15 cellular contexts compared by ENCODE assay signal in genomic region chr3:32743934-32744333, GRCh38. TPM values are rescaled to one million over a fixed set of nuclear protein-coding genes. Genes with fewer than 3 reads are reported as not detected.
DNase-seq lines count a peak whose midpoint lies in the region; ATAC-seq and TF ChIP-seq lines count a peak whose summit lies in the region.
"Had no signal": no experiment of that assay in that cellular context is flagged by ENCODE, and none has a peak within 500 bp of the region (broad histone marks: within the 10 kb centered on the region; RNA-seq: fewer than 3 reads in every experiment).

No MANE protein-coding gene starts in this region.

- H3K36me3 ChIP-seq in GM23248 (ENCODE audit: low read depth): no peaks in the 10 kb centered on the region; the same call in 1 of the 2 replicates
- no peaks in the 10 kb centered on the region for H3K36me3 ChIP-seq in colonic mucosa
- peaks cover 27 to 29% of the 10 kb centered on the region in 2 donors for H3K36me3 ChIP-seq in ascending aorta
- H3K36me3 ChIP-seq in CD8-positive, alpha-beta T cell (ENCODE audit: insufficient read depth, low read length): no peaks in the 10 kb centered on the region

- no peak for ATAC-seq in CD8-positive, alpha-beta T cell
- no peak for ATAC-seq in Right ventricle myocardium superior (ENCODE audit: poor library complexity)
- ATAC-seq: heart left ventricle had no signal

- in situ Hi-C loops in GM23248 (cut with MboI): no loop called here

- CTCF ChIA-PET in CD8-positive, alpha-beta T cell (lab: Charles Lee): no interaction called here

- no peak overlapping the region for H3K27ac ChIP-seq in GM23248
- H3K27ac ChIP-seq in colonic mucosa: no peak overlapping the region
- no peak overlapping the region for H3K27ac ChIP-seq in ascending aorta
- no peak overlapping the region for H3K27ac ChIP-seq in CD8-positive, alpha-beta T cell (ENCODE audit: low read depth, low read length)
- H3K27ac ChIP-seq: BLaER1, heart left ventricle had no signal

- H4K20me1 ChIP-seq in GM23248 (ENCODE audit: insufficient read depth): no peaks in the 10 kb centered on the region
- H4K20me1 ChIP-seq: BLaER1 had no signal

- WGBS in GM23248 (ENCODE audit: low coverage in 1 of 2, low lambda C conversion rate in 2 of 2, missing lambda C conversion rate in 2 of 2), 2 experiments: 81 to 83% methylated on average over 2 of the region's 2 CpGs

- no peaks in the 10 kb centered on the region for H3K4me1 ChIP-seq in GM23248 (ENCODE audit: insufficient read depth)
- no peaks in the 10 kb centered on the region for H3K4me1 ChIP-seq in colonic mucosa
- H3K4me1 ChIP-seq in ascending aorta: no peaks in the 10 kb centered on the region
- no peaks in the 10 kb centered on the region for H3K4me1 ChIP-seq in CD8-positive, alpha-beta T cell (ENCODE audit: insufficient read depth, low read length)
- H3K4me1 ChIP-seq: BLaER1, heart left ventricle had no signal

- peaks cover 74% of the 10 kb centered on the region for H3K36me3 Mint-ChIP-seq in nephron progenitor cell (ENCODE audit: low read depth)
- H3K36me3 Mint-ChIP-seq in CD8-positive, alpha-beta T cell: peaks cover 51% of the 10 kb centered on the region

- H3K79me2 ChIP-seq in GM23248 (ENCODE audit: insufficient read depth): no peaks in the 10 kb centered on the region

- H2AFZ ChIP-seq in GM23248: no peak overlapping the region

- no peaks in the 10 kb centered on the region for H3F3A ChIP-seq in GM23248 (ENCODE audit: insufficient read depth)

- H3K4me3 Mint-ChIP-seq in nephron progenitor cell: no peak overlapping the region
- no peak overlapping the region for H3K4me3 Mint-ChIP-seq in CD8-positive, alpha-beta T cell
- H3K4me3 Mint-ChIP-seq: activated naive CD4-positive, alpha-beta T cell treated with anti-CD3 and anti-CD28 coated beads, Interleukin-2, amount 50 U/mL, for 24 hours had no signal

- H3K9me3 ChIP-seq in GM23248 (ENCODE audit: low read depth) (no peaks in the 10 kb centered on the region), colonic mucosa (no peaks in the 10 kb centered on the region), ascending aorta (no peaks in the 10 kb centered on the region)
- H3K9me3 ChIP-seq in CD8-positive, alpha-beta T cell (ENCODE audit: low read length): no peaks in the 10 kb centered on the region
- H3K9me3 ChIP-seq: BLaER1, heart left ventricle had no signal

- H3K27ac Mint-ChIP-seq in nephron progenitor cell: peak overlapping the region; percentile 7
- no peak overlapping the region for H3K27ac Mint-ChIP-seq in CD8-positive, alpha-beta T cell
- H3K27ac Mint-ChIP-seq: activated naive CD4-positive, alpha-beta T cell treated with anti-CD3 and anti-CD28 coated beads, Interleukin-2, amount 50 U/mL, for 24 hours had no signal

- no peak for TF ChIP-seq CTCF in colonic mucosa (IDR thresholded peaks at IDR 0.05)
- no peak for TF ChIP-seq CTCF in nephron progenitor cell (IDR thresholded peaks at IDR 0.05)
- no peak for TF ChIP-seq CTCF in ascending aorta (IDR thresholded peaks at IDR 0.05)
- no peak for TF ChIP-seq CTCF in CD8-positive, alpha-beta T cell (IDR thresholded peaks at IDR 0.05)

- POLR2A ChIA-PET in CD8-positive, alpha-beta T cell (lab: Charles Lee): no interaction called here

- intact Hi-C loops in colonic mucosa (cut with DNase I) (no loop called here), ascending aorta (cut with DNase I) (no loop called here), Right ventricle myocardium superior (cut with DNase I) (no loop called here)
- intact Hi-C loops in CD8-positive, alpha-beta T cell (cut with DNase I, micrococcal nuclease): no loop called here

- H3K27me3 Mint-ChIP-seq in nephron progenitor cell (ENCODE audit: low read depth, poor library complexity): no peaks in the 10 kb centered on the region
- H3K27me3 Mint-ChIP-seq in CD8-positive, alpha-beta T cell (ENCODE audit: low read depth): no peaks in the 10 kb centered on the region
- H3K27me3 Mint-ChIP-seq: activated naive CD4-positive, alpha-beta T cell treated with anti-CD3 and anti-CD28 coated beads, Interleukin-2, amount 50 U/mL, for 24 hours had no signal

- H3K9me2 ChIP-seq in GM23248 (ENCODE audit: insufficient read depth): no peaks in the 10 kb centered on the region

- H3K4me3 ChIP-seq in GM23248 (no peak overlapping the region), colonic mucosa (no peak overlapping the region), ascending aorta (no peak overlapping the region)
- H3K4me3 ChIP-seq in CD8-positive, alpha-beta T cell (ENCODE audit: low read depth, low read length): no peak overlapping the region
- H3K4me3 ChIP-seq: BLaER1, heart left ventricle had no signal

- no peak overlapping the region for H3K9ac ChIP-seq in GM23248
- peak overlapping the region in 1 of 2 donors; percentile 19 for H3K9ac ChIP-seq in colonic mucosa (ENCODE audit: low read depth in 2 of 2, low read length in 2 of 2)
- H3K9ac ChIP-seq: BLaER1 had no signal

- peaks cover 6% of the 10 kb centered on the region for H3K4me1 Mint-ChIP-seq in nephron progenitor cell
- H3K4me1 Mint-ChIP-seq in CD8-positive, alpha-beta T cell (ENCODE audit: low read depth): no peaks in the 10 kb centered on the region
- H3K4me1 Mint-ChIP-seq: activated naive CD4-positive, alpha-beta T cell treated with anti-CD3 and anti-CD28 coated beads, Interleukin-2, amount 50 U/mL, for 24 hours had no signal

- no peaks in the 10 kb centered on the region for H3K27me3 ChIP-seq in GM23248 (replicated peaks; ENCODE audit: insufficient read depth)
- no peaks in the 10 kb centered on the region for H3K27me3 ChIP-seq in colonic mucosa
- H3K27me3 ChIP-seq in ascending aorta: no peaks in the 10 kb centered on the region
- no peaks in the 10 kb centered on the region for H3K27me3 ChIP-seq in CD8-positive, alpha-beta T cell (ENCODE audit: insufficient read depth, low read length)
- H3K27me3 ChIP-seq: BLaER1, heart left ventricle had no signal

- DNase-seq in GM23248: peak; percentile 16
- peak; percentile 55 for DNase-seq in NCI-H69 (lab: John Stamatoyannopoulos, UW)
- DNase-seq in colonic mucosa: peak; percentile 44
- DNase-seq in nephron progenitor cell: no peak
- no peak for DNase-seq in ascending aorta (ENCODE audit: low spot score in 2 of 2)
- no peak for DNase-seq in CD8-positive, alpha-beta T cell
- DNase-seq in Right ventricle myocardium superior: no peak
- no peak for DNase-seq in stimulated activated CD4-positive, alpha-beta T cell treated with anti-CD3 and anti-CD28 coated beads, Interleukin-4, amount 100 ng/mL, for 1 hour
- DNase-seq: heart left ventricle; NCI-H1105; NCI-H2227 treated with DMSO at 0.1 percent for 48 hours; OCI-M1; stimulated activated CD4-positive, alpha-beta T cell treated with anti-CD3 and anti-CD28 coated beads, Interleukin-15, amount 100 ng/mL, for 24 hours had no signal

- no peaks in the 10 kb centered on the region for H3K9me3 Mint-ChIP-seq in nephron progenitor cell
- no peaks in the 10 kb centered on the region for H3K9me3 Mint-ChIP-seq in CD8-positive, alpha-beta T cell
- H3K9me3 Mint-ChIP-seq: activated naive CD4-positive, alpha-beta T cell treated with anti-CD3 and anti-CD28 coated beads, Interleukin-2, amount 50 U/mL, for 24 hours had no signal

- H3K4me2 ChIP-seq in GM23248 (ENCODE audit: unreplicated experiment): no peak overlapping the region
- H3K4me2 ChIP-seq: BLaER1 had no signal

RNA-seq across cellular contexts. Expression of gene CNOT10, which starts 58.9 kb away (rescaled TPM):
- 13.0 and 19.5 TPM in 2 replicates for total RNA-seq in GM23248 (2014; rRNA removed; shearing (Covaris generic))
- polyA plus RNA-seq in GM23248 (2016; fragmentation: Nextera tagmentation; extraction: Ambion mirVana): 15.2 and 18.3 TPM in 2 replicates
- total RNA-seq in colonic mucosa (10 to 100 TPM; 23.8 to 34.1 TPM), ascending aorta (7.6 TPM), Right ventricle myocardium superior (12.5 TPM)
- total RNA-seq in CD8-positive, alpha-beta T cell: 10 to 100 TPM; 28.0 to 31.1 TPM

Comparison
In these comparisons a context has a peak if more than half of its experiments do, and no peak if none do; other contexts are left out.
1. DNase-seq: peak in GM23248 (single experiment), NCI-H69 (single experiment) and colonic mucosa (single experiment); none in nephron progenitor cell (single experiment), ascending aorta (0 of 2), CD8-positive, alpha-beta T cell (0 of 7), Right ventricle myocardium superior (single experiment) and stimulated activated CD4-positive, alpha-beta T cell treated with anti-CD3 and anti-CD28 coated beads, Interleukin-4, amount 100 ng/mL, for 1 hour (single experiment).